In the genomic region with DNA sequence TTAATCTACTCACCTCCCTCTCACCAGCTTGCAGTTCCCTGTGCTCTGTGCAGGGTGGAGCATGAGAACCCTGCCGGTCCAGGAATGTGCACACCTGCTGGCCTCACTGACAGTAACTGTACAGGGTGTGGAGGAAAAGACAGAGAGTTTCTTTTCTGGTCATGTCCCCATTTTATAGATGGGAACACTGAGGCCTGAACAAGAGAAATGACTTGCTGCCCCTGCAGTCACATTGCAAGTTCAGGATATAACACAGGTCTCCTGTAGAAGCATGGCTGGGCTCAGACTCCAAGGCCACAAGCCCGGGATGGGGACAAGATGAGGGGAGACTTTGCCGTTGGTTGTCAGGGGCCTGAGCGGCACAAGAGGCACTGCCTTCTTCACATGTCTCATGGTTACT, we compare ENCODE assay signal across 28 cellular contexts. TPM values are rescaled to one million over a fixed set of nuclear protein-coding genes. Genes with fewer than 3 reads are reported as not detected.
DNase-seq lines count a peak whose midpoint lies in the region; ATAC-seq, FAIRE-seq and TF ChIP-seq lines count a peak whose summit lies in the region.
"Had no signal": no experiment of that assay in that cellular context is flagged by ENCODE, and none has a peak within 500 bp of the region (broad histone marks: within the 10 kb centered on the region; RNA-seq: fewer than 3 reads in every experiment).

No MANE protein-coding gene starts in this region.

- TF ChIP-seq RAD21 in HepG2 (CRISPR knock-in tag; IDR thresholded peaks at IDR 0.05), result no peak
- TF ChIP-seq RAD21 in K562 (CRISPR knock-in tag; conservative IDR thresholded peaks at IDR 0.05 in 1 of 2, IDR thresholded peaks at IDR 0.05 in 1 of 2), result no peak

- H3K9me1 ChIP-seq in K562 (ENCODE audit: control insufficient read depth, insufficient read depth, low read length), result peaks cover 2% of the 10 kb centered on the region

- H3K36me3 ChIP-seq in HepG2 (replicated peaks in 1 of 2; ENCODE audit: control insufficient read depth in 1 of 2, insufficient read depth in 2 of 2, low read length in 2 of 2), result no peaks in the 10 kb centered on the region
- peaks cover 0 to 7% (median under 1%) of the 10 kb centered on the region in 4 donors for H3K36me3 ChIP-seq in right lobe of liver
- no peaks in the 10 kb centered on the region for H3K36me3 ChIP-seq in K562 (ENCODE audit: control insufficient read depth, insufficient read depth, low read length)
- no peaks in the 10 kb centered on the region for H3K36me3 ChIP-seq in smooth muscle cell (ENCODE audit: low read depth)
- H3K36me3 ChIP-seq: BE2C; BLaER1 treated with 17β-estradiol and CSF1 and Interleukin-3, amounts not matched to agents 10 nM and 100 nM had no signal

- CTCF ChIA-PET in HepG2 (lab: Yijun Ruan, JAX; ENCODE audit: low intra/inter-chr PET ratio, low total read pairs), result no interaction called here
- CTCF ChIA-PET in K562 (lab: Yijun Ruan, JAX; ENCODE audit: low intra/inter-chr PET ratio), result no interaction called here

- H3K36me3 Mint-ChIP-seq in activated T-helper 1 cell treated with anti-CD3 and anti-CD28 coated beads, Interleukin-12 subunit alpha, Interleukin-12 subunit beta, Interleukin-2, Interleukin-4 antibody, amounts not matched to agents 30 ng/mL and 10 ng/mL and 1 ng/mL, durations not matched to agents 14 hours and 24 hours and 36 hours (ENCODE audit: low read depth), result no peaks in the 10 kb centered on the region
- H3K36me3 Mint-ChIP-seq: CD14-positive monocyte; CD8-positive, alpha-beta memory T cell had no signal

- POLR2A ChIA-PET in HepG2 (lab: Yijun Ruan, JAX) (interaction anchor here (0.9 kb wide), 1 partner anchor 23 kb away, joined by 7 read pairs; the partner anchor contains the start of gene SLC28A1), K562 (lab: Yijun Ruan, JAX) (interaction anchor here (1.1 kb wide), 1 partner anchor 15 kb away, joined by 3 read pairs; no protein-coding TSS in a partner anchor)

- H3K4me1 ChIP-seq in HepG2 (ENCODE audit: insufficient read depth, low read length) (peaks cover 62% of the 10 kb centered on the region), right lobe of liver (peaks cover 0 to 31% (median 14%) of the 10 kb centered on the region in 4 donors), K562 (replicated peaks in 1 of 2; ENCODE audit: control insufficient read depth in 2 of 2, insufficient read depth in 2 of 2, low read length in 2 of 2) (peaks cover 18 to 19% of the 10 kb centered on the region in 2 experiments; a peak in 4 of 5 replicates), smooth muscle cell (ENCODE audit: low read depth) (peaks cover 9% of the 10 kb centered on the region)

- H3K4me3 ChIP-seq in HepG2 (replicated peaks in 1 of 3; ENCODE audit: insufficient read depth in 1 of 3, low read depth in 2 of 3, low read length in 3 of 3) (no peak overlapping the region), right lobe of liver (no peak overlapping the region), K562 (no peak overlapping the region), smooth muscle cell (no peak overlapping the region)
- H3K4me3 ChIP-seq: BLaER1 treated with 17β-estradiol and CSF1 and Interleukin-3, amounts not matched to agents 10 nM and 100 nM had no signal

- no peak for DNase-seq in HepG2 (ENCODE audit: low spot score)
- no peak for DNase-seq in right lobe of liver
- DNase-seq in K562 (ENCODE audit: extremely low read depth in 1 of 4, low spot score in 3 of 4), result no peak
- no peak for DNase-seq in head of caudate nucleus
- no peak for DNase-seq in smooth muscle cell (lab: John Stamatoyannopoulos, UW; ENCODE audit: unreplicated experiment)
- no peak for DNase-seq in activated T-helper 1 cell treated with anti-CD3 and anti-CD28 coated beads, Interleukin-12 subunit alpha, Interleukin-12 subunit beta, Interleukin-2, Interleukin-4 antibody, amounts not matched to agents 30 ng/mL and 10 ng/mL and 1 ng/mL, durations not matched to agents 14 hours and 24 hours and 36 hours (ENCODE audit: low spot score)
- DNase-seq: ACHN; AML-193; BE2C; CD4-positive, alpha-beta T cell; CD8-positive, alpha-beta memory T cell; DMS 273 treated with DMSO at 0.1 percent for 48 hours; DMS79 treated with DMSO at 0.1 percent for 48 hours; GF-D8; GOT3; H7; HCEC 1CT had no signal

- 62% methylated on average over 3 of the region's 4 CpGs for WGBS in HepG2 (ENCODE audit: low lambda C conversion rate)
- 100% methylated on average over 3 of the region's 4 CpGs for WGBS in right lobe of liver (ENCODE audit: insufficient coverage, low coverage, low lambda C conversion rate, missing lambda C conversion rate)
- 51% methylated on average over 4 of the region's 4 CpGs for WGBS in K562 (ENCODE audit: insufficient coverage, low coverage, missing lambda C conversion rate)
- WGBS in smooth muscle cell (ENCODE audit: low lambda C conversion rate), result 93% methylated on average over 4 of the region's 4 CpGs

- H3K4me2 ChIP-seq in HepG2 (ENCODE audit: low read depth, low read length) (no peak overlapping the region), K562 (ENCODE audit: insufficient read depth, low read length) (no peak overlapping the region), smooth muscle cell (no peak overlapping the region)

- H3K9ac ChIP-seq in HepG2 (ENCODE audit: insufficient read depth, low read depth, low read length), result no peak overlapping the region
- no peak overlapping the region for H3K9ac ChIP-seq in K562 (ENCODE audit: insufficient read depth in 1 of 2, low read depth in 2 of 2, low read length in 2 of 2)
- H3K9ac ChIP-seq in smooth muscle cell (ENCODE audit: low read depth), result no peak overlapping the region
- H3K9ac ChIP-seq: BLaER1 treated with 17β-estradiol and CSF1 and Interleukin-3, amounts not matched to agents 10 nM and 100 nM had no signal

- H3K27me3 Mint-ChIP-seq in activated T-helper 1 cell treated with anti-CD3 and anti-CD28 coated beads, Interleukin-12 subunit alpha, Interleukin-12 subunit beta, Interleukin-2, Interleukin-4 antibody, amounts not matched to agents 30 ng/mL and 10 ng/mL and 1 ng/mL, durations not matched to agents 14 hours and 24 hours and 36 hours (ENCODE audit: insufficient read depth), result no peaks in the 10 kb centered on the region
- H3K27me3 Mint-ChIP-seq: CD4-positive, alpha-beta T cell; CD8-positive, alpha-beta memory T cell had no signal

- H3K9me3 ChIP-seq in HepG2 (ENCODE audit: low read length) (no peaks in the 10 kb centered on the region), right lobe of liver (no peaks in the 10 kb centered on the region), K562 (replicated peaks; ENCODE audit: control insufficient read depth, insufficient read depth, low read depth, low read length) (no peaks in the 10 kb centered on the region), smooth muscle cell (replicated peaks; ENCODE audit: low read depth) (no peaks in the 10 kb centered on the region)
- H3K9me3 ChIP-seq: BE2C; BLaER1 treated with 17β-estradiol and CSF1 and Interleukin-3, amounts not matched to agents 10 nM and 100 nM had no signal

- H3K4me3 Mint-ChIP-seq in activated T-helper 1 cell treated with anti-CD3 and anti-CD28 coated beads, Interleukin-12 subunit alpha, Interleukin-12 subunit beta, Interleukin-2, Interleukin-4 antibody, amounts not matched to agents 30 ng/mL and 10 ng/mL and 1 ng/mL, durations not matched to agents 14 hours and 24 hours and 36 hours, result no peak overlapping the region
- H3K4me3 Mint-ChIP-seq: CD14-positive monocyte; CD4-positive, alpha-beta T cell; CD8-positive, alpha-beta memory T cell had no signal

- BruUV-seq in HepG2 (replicated peaks; lab: Mats Ljungman, UMichigan), result no TSS peak
- no TSS peak for BruUV-seq in K562 (replicated peaks; lab: Mats Ljungman, UMichigan)

- intact Hi-C loops in HepG2 (cut with micrococcal nuclease; ENCODE audit: unreplicated experiment), result no loop called here
- intact Hi-C loops in right lobe of liver (cut with DNase I), result no loop called here
- intact Hi-C loops in K562 (cut with micrococcal nuclease), result no loop called here
- intact Hi-C loops in head of caudate nucleus (cut with DNase I), result no loop called here
- intact Hi-C loops in activated T-helper 1 cell treated with anti-CD3 and anti-CD28 coated beads, Interleukin-12 subunit alpha, Interleukin-12 subunit beta, Interleukin-2, Interleukin-4 antibody, amounts not matched to agents 30 ng/mL and 10 ng/mL and 1 ng/mL, durations not matched to agents 14 hours and 24 hours and 36 hours (cut with micrococcal nuclease), result no loop called here

- H3K27me3 ChIP-seq in HepG2 (ENCODE audit: control insufficient read depth in 1 of 2, insufficient read depth in 2 of 2, low read length in 2 of 2), result no peaks in the 10 kb centered on the region
- no peaks in the 10 kb centered on the region for H3K27me3 ChIP-seq in right lobe of liver
- H3K27me3 ChIP-seq in K562 (ENCODE audit: control insufficient read depth in 2 of 2, insufficient read depth in 2 of 2, low read length in 2 of 2), result no peaks in the 10 kb centered on the region
- H3K27me3 ChIP-seq in smooth muscle cell (ENCODE audit: low read depth), result no peaks in the 10 kb centered on the region
- H3K27me3 ChIP-seq: BE2C; BLaER1 treated with 17β-estradiol and CSF1 and Interleukin-3, amounts not matched to agents 10 nM and 100 nM had no signal

- H3K9me3 Mint-ChIP-seq in activated T-helper 1 cell treated with anti-CD3 and anti-CD28 coated beads, Interleukin-12 subunit alpha, Interleukin-12 subunit beta, Interleukin-2, Interleukin-4 antibody, amounts not matched to agents 30 ng/mL and 10 ng/mL and 1 ng/mL, durations not matched to agents 14 hours and 24 hours and 36 hours, result no peaks in the 10 kb centered on the region
- H3K9me3 Mint-ChIP-seq: CD4-positive, alpha-beta T cell; CD8-positive, alpha-beta memory T cell had no signal

- H3K27ac Mint-ChIP-seq in activated T-helper 1 cell treated with anti-CD3 and anti-CD28 coated beads, Interleukin-12 subunit alpha, Interleukin-12 subunit beta, Interleukin-2, Interleukin-4 antibody, amounts not matched to agents 30 ng/mL and 10 ng/mL and 1 ng/mL, durations not matched to agents 14 hours and 24 hours and 36 hours, result no peak overlapping the region
- H3K27ac Mint-ChIP-seq: CD14-positive monocyte; CD4-positive, alpha-beta T cell; CD8-positive, alpha-beta memory T cell had no signal

- H3K27ac ChIP-seq in HepG2 (ENCODE audit: extremely low read length, insufficient read depth, low read length) (no peak overlapping the region), right lobe of liver (no peak overlapping the region), K562 (ENCODE audit: extremely low read depth, low read depth, low read length) (no peak overlapping the region), smooth muscle cell (ENCODE audit: low read depth) (no peak overlapping the region)
- H3K27ac ChIP-seq: 22Rv1; BLaER1 treated with 17β-estradiol and CSF1 and Interleukin-3, amounts not matched to agents 10 nM and 100 nM had no signal

- H3F3A ChIP-seq in smooth muscle cell (ENCODE audit: low read depth), result no peaks in the 10 kb centered on the region

- H4K20me1 ChIP-seq in HepG2 (ENCODE audit: insufficient read depth, low read length), result no peaks in the 10 kb centered on the region
- H4K20me1 ChIP-seq in K562 (replicated peaks; ENCODE audit: control insufficient read depth, insufficient read depth, low read length), result no peaks in the 10 kb centered on the region
- no peaks in the 10 kb centered on the region for H4K20me1 ChIP-seq in smooth muscle cell (ENCODE audit: low read depth)
- H4K20me1 ChIP-seq: BLaER1 treated with 17β-estradiol and CSF1 and Interleukin-3, amounts not matched to agents 10 nM and 100 nM had no signal

- no peak for TF ChIP-seq POLR2A in HepG2 (IDR thresholded peaks at IDR 0.05; ENCODE audit: insufficient read depth in 1 of 2, low read depth in 2 of 2, low read length in 2 of 2)
- no peak for TF ChIP-seq POLR2A in right lobe of liver (IDR thresholded peaks at IDR 0.05)
- TF ChIP-seq POLR2A in K562 (conservative IDR thresholded peaks at IDR 0.05), result no peak

- ATAC-seq in HepG2 (no peak), right lobe of liver (no peak), K562 (no peak), esophagus mucosa (peak; percentile 63), HG03342 (IDR thresholded peaks at IDR 0.05; ENCODE audit: unreplicated experiment) (no peak)

- no peak for TF ChIP-seq EP300 in HepG2 (IDR thresholded peaks at IDR 0.05; ENCODE audit: low read depth in 2 of 2, low read length in 2 of 2)
- TF ChIP-seq EP300 in HepG2 (CRISPR knock-in tag; IDR thresholded peaks at IDR 0.05; ENCODE audit: borderline replicate concordance), result no peak
- no peak for TF ChIP-seq EP300 in K562 (IDR thresholded peaks at IDR 0.05; ENCODE audit: low read length)

- in situ Hi-C loops in HepG2 (cut with HindIII; ENCODE audit: extremely low pct_ligation_motif_present, low pct_unique_long_range_greater_than_20kb) (no loop called here), K562 (cut with MboI) (no loop called here)

- H2AFZ ChIP-seq in HepG2 (ENCODE audit: low read length) (no peak overlapping the region), K562 (ENCODE audit: low read depth, low read length) (no peak overlapping the region), smooth muscle cell (ENCODE audit: low read depth) (no peak overlapping the region)

- H3K4me1 Mint-ChIP-seq in activated T-helper 1 cell treated with anti-CD3 and anti-CD28 coated beads, Interleukin-12 subunit alpha, Interleukin-12 subunit beta, Interleukin-2, Interleukin-4 antibody, amounts not matched to agents 30 ng/mL and 10 ng/mL and 1 ng/mL, durations not matched to agents 14 hours and 24 hours and 36 hours (ENCODE audit: low read depth), result peaks cover 7% of the 10 kb centered on the region
- H3K4me1 Mint-ChIP-seq: CD14-positive monocyte; CD8-positive, alpha-beta memory T cell had no signal

- H3K79me2 ChIP-seq in HepG2 (ENCODE audit: insufficient read depth, low read length) (no peaks in the 10 kb centered on the region), K562 (ENCODE audit: control insufficient read depth, insufficient read depth, low read length) (no peaks in the 10 kb centered on the region), smooth muscle cell (ENCODE audit: low read depth) (no peaks in the 10 kb centered on the region)

- FAIRE-seq in HepG2 (lab: Jason Lieb, UNC), result no peak
- no peak for FAIRE-seq in K562 (lab: Jason Lieb, UNC)
- FAIRE-seq: A204.1, D721Med, GM12891, GM18507 had no signal

- TF ChIP-seq CTCF in HepG2 (CRISPR knock-in tag; IDR thresholded peaks at IDR 0.05), result no peak
- TF ChIP-seq CTCF in right lobe of liver (IDR thresholded peaks at IDR 0.05), result no peak
- no peak for TF ChIP-seq CTCF in K562 (IDR thresholded peaks at IDR 0.05 in 2 of 3, conservative IDR thresholded peaks at IDR 0.05 in 1 of 3; ENCODE audit: insufficient read depth in 2 of 3, low read depth in 1 of 3, low read length in 3 of 3)
- TF ChIP-seq CTCF in smooth muscle cell (IDR thresholded peaks at IDR 0.05; ENCODE audit: borderline replicate concordance, insufficient read depth, poor library complexity, severe bottlenecking), result no peak

RNA-seq across cellular contexts. Expression of gene SLC28A1, which starts 23.3 kb away (rescaled TPM):
- total RNA-seq in HepG2 (2016; rRNA removed; fragmentation: Illumina TruSeq; extraction: Trizol) (0.31 and 0.39 TPM in 2 replicates), right lobe of liver (10 to 100 TPM; 33.2 to 75.4 (median 49.9) TPM), K562 (2014; rRNA removed) (not detected in 2 replicates), K562 (2014; rRNA removed; fragmentation: Illumina TruSeq; extraction: Trizol) (not detected in 2 replicates), K562 (2015; rRNA removed; fragmentation: Illumina TruSeq; extraction: Trizol) (not detected in 2 replicates), K562 (2021) (not detected in 2 replicates), esophagus mucosa (not detected), smooth muscle cell (not detected in 2 replicates)
- total RNA-seq in HepG2 (2016; cell fraction: cytosol; rRNA removed; fragmentation: Illumina TruSeq; extraction: Trizol; ENCODE audit: low read depth), result not detected in 2 replicates
- 0.21 and 0.43 TPM in 2 replicates for total RNA-seq in HepG2 (2016; cell fraction: insoluble cytoplasmic fraction; rRNA removed; fragmentation: Illumina TruSeq; extraction: Trizol)
- 0.14 and 0.15 TPM in 2 replicates for total RNA-seq in HepG2 (2016; cell fraction: membrane; rRNA removed; fragmentation: Illumina TruSeq; extraction: Trizol)
- 0.28 and 0.59 TPM in 2 replicates for total RNA-seq in HepG2 (2016; cell fraction: nucleus; rRNA removed; fragmentation: Illumina TruSeq; extraction: Trizol)
- polyA plus RNA-seq in HepG2 (2011; rRNA removed) (5.8 and 8.6 TPM in 2 replicates), K562 (2011; rRNA removed) (not detected in 2 replicates), K562 (2014; fragmentation: Illumina TruSeq; extraction: Trizol) (not detected in 2 replicates), K562 (2014; fragmentation: Nextera tagmentation; extraction: Ambion mirVana) (under 1 TPM in 1 of 2 experiments, not detected in 1; 0.04 TPM), K562 (2014; rRNA removed) (not detected in 2 replicates), smooth muscle cell (0.09 and 0.63 TPM in 2 replicates)
- 3.5 and 4.1 TPM in 2 replicates for polyA plus RNA-seq in HepG2 (2011; cell fraction: cytosol; rRNA removed)
- 15.9 and 18.6 TPM in 2 replicates for polyA plus RNA-seq in HepG2 (2011; cell fraction: nucleus; rRNA removed)
- polyA plus RNA-seq in HepG2 (2012), result 4.6 and 13.0 TPM in 2 replicates
- 0.06 TPM in 1 of 2 replicates, not detected in the other for polyA plus RNA-seq in HepG2 (2016; cell fraction: cytosol; fragmentation: Illumina TruSeq; extraction: Trizol; ENCODE audit: low read depth)
- polyA plus RNA-seq in HepG2 (2016; cell fraction: insoluble cytoplasmic fraction; fragmentation: Illumina TruSeq; extraction: Trizol; ENCODE audit: low read depth), result 0.19 and 0.36 TPM in 2 replicates
- 0.09 and 0.14 TPM in 2 replicates for polyA plus RNA-seq in HepG2 (2016; cell fraction: membrane; fragmentation: Illumina TruSeq; extraction: Trizol; ENCODE audit: low read depth)
- 0.67 and 1.0 TPM in 2 replicates for polyA plus RNA-seq in HepG2 (2016; cell fraction: nucleus; fragmentation: Illumina TruSeq; extraction: Trizol; ENCODE audit: insufficient read depth, low read depth)
- polyA minus RNA-seq in HepG2 (2011; rRNA and poly(A)+ RNA removed; ENCODE audit: low replicate concordance), result 15.2 TPM in 1 of 2 replicates, not detected in the other
- polyA minus RNA-seq in HepG2 (2011; cell fraction: cytosol; rRNA and poly(A)+ RNA removed), result 2.1 and 2.8 TPM in 2 replicates
- 8.0 and 10.1 TPM in 2 replicates for polyA minus RNA-seq in HepG2 (2011; cell fraction: nucleus; rRNA and poly(A)+ RNA removed)
- total RNA-seq in K562 (2011; cell fraction: chromatin; rRNA removed; ENCODE audit: low replicate concordance), result 0.14 TPM in 1 of 2 replicates, not detected in the other
- 0.26 TPM in 1 of 2 replicates, not detected in the other for total RNA-seq in K562 (2011; cell fraction: nucleolus; rRNA removed)
- total RNA-seq in K562 (2011; cell fraction: nucleoplasm; rRNA removed), result 0.15 TPM in 1 of 2 replicates, not detected in the other
- polyA plus RNA-seq in K562 (2011; cell fraction: cytosol; rRNA removed), result 0.06 TPM in 1 of 2 replicates, not detected in the other
- 0.06 TPM in 1 of 2 replicates, not detected in the other for polyA plus RNA-seq in K562 (2011; cell fraction: nucleus; rRNA removed)
- not detected in 2 replicates for polyA plus RNA-seq in K562 (2012)
- polyA minus RNA-seq in K562 (2011; rRNA and poly(A)+ RNA removed), result not detected in 2 replicates
- not detected in 2 replicates for polyA minus RNA-seq in K562 (2011; cell fraction: cytosol; rRNA and poly(A)+ RNA removed)
- polyA minus RNA-seq in K562 (2011; cell fraction: nucleus; rRNA and poly(A)+ RNA removed), result not detected in 2 replicates
- total RNA-seq in activated T-helper 1 cell treated with anti-CD3 and anti-CD28 coated beads, Interleukin-12 subunit alpha, Interleukin-12 subunit beta, Interleukin-2, Interleukin-4 antibody, amounts not matched to agents 30 ng/mL and 10 ng/mL and 1 ng/mL, durations not matched to agents 14 hours and 24 hours and 36 hours, result not detected in 2 replicates
- total RNA-seq: CD4-positive, alpha-beta T cell; CD8-positive, alpha-beta memory T cell; Daoy; G401; H7 had no signal
- polyA plus RNA-seq: CD14-positive monocyte; CD8-positive, alpha-beta memory T cell had no signal

Comparison
In these comparisons a context has a peak if more than half of its experiments do, and no peak if none do; other contexts are left out.
1. RNA of gene SLC28A1, which starts 23.3 kb away (total RNA-seq): 33.2 to 75.4 TPM in right lobe of liver; 0.14 to 0.59 TPM in HepG2, not detected in esophagus mucosa (single experiment), 0.14 to 0.26 TPM in K562, not detected in smooth muscle cell and not detected in activated T-helper 1 cell treated with anti-CD3 and anti-CD28 coated beads, Interleukin-12 subunit alpha, Interleukin-12 subunit beta, Interleukin-2, Interleukin-4 antibody, amounts not matched to agents 30 ng/mL and 10 ng/mL and 1 ng/mL, durations not matched to agents 14 hours and 24 hours and 36 hours; every median in the first group is over 10 times any median in the second.
2. Of the 241 proteins assayed by ChIP-seq in both HepG2 and K562: peak only in HepG2: none; only in K562: CBX1 and PHF20; in both: ADNP, CHD4, HDAC2 and KDM1A; in neither: 234; mixed calls (peak in some experiments, not most) for 1.